In genomic region chr13:30105381-30105780, GRCh38 we compare ENCODE assay signal across 1 cellular context.
TF ChIP-seq lines count a peak whose summit lies in the region.

No MANE protein-coding gene starts in this region.

TF ChIP-seq in WTC11, 78 proteins besides CTCF, POLR2A, EP300 and RAD21:
- TF ChIP-seq, protein P1, sequence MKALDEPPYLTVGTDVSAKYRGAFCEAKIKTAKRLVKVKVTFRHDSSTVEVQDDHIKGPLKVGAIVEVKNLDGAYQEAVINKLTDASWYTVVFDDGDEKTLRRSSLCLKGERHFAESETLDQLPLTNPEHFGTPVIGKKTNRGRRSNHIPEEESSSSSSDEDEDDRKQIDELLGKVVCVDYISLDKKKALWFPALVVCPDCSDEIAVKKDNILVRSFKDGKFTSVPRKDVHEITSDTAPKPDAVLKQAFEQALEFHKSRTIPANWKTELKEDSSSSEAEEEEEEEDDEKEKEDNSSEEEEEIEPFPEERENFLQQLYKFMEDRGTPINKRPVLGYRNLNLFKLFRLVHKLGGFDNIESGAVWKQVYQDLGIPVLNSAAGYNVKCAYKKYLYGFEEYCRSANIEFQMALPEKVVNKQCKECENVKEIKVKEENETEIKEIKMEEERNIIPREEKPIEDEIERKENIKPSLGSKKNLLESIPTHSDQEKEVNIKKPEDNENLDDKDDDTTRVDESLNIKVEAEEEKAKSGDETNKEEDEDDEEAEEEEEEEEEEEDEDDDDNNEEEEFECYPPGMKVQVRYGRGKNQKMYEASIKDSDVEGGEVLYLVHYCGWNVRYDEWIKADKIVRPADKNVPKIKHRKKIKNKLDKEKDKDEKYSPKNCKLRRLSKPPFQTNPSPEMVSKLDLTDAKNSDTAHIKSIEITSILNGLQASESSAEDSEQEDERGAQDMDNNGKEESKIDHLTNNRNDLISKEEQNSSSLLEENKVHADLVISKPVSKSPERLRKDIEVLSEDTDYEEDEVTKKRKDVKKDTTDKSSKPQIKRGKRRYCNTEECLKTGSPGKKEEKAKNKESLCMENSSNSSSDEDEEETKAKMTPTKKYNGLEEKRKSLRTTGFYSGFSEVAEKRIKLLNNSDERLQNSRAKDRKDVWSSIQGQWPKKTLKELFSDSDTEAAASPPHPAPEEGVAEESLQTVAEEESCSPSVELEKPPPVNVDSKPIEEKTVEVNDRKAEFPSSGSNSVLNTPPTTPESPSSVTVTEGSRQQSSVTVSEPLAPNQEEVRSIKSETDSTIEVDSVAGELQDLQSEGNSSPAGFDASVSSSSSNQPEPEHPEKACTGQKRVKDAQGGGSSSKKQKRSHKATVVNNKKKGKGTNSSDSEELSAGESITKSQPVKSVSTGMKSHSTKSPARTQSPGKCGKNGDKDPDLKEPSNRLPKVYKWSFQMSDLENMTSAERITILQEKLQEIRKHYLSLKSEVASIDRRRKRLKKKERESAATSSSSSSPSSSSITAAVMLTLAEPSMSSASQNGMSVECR (CRISPR knock-in tag; IDR thresholded peaks at IDR 0.05; ENCODE audit: borderline replicate concordance) = no peak
- TF ChIP-seq MXD4 (CRISPR knock-in tag; IDR thresholded peaks at IDR 0.05; ENCODE audit: borderline replicate concordance) = no peak
- no peak for TF ChIP-seq ATF6 (CRISPR knock-in tag; IDR thresholded peaks at IDR 0.05)
- TF ChIP-seq IRF2 (CRISPR knock-in tag; IDR thresholded peaks at IDR 0.05; ENCODE audit: borderline replicate concordance, low read depth) = no peak
- TF ChIP-seq ZNF512 (CRISPR knock-in tag; IDR thresholded peaks at IDR 0.05; ENCODE audit: borderline replicate concordance) = no peak
- TF ChIP-seq SOX15 (CRISPR knock-in tag; IDR thresholded peaks at IDR 0.05) = no peak
TF ChIP-seq in WTC11: peak in this region for 0.
